In genomic region chr4:124980276-124980752, GRCh38 we compare ENCODE assay signal across 18 cellular contexts.
A peak's percentile ranks its signal among the peaks of the same experiment; 100 is the strongest.
DNase-seq lines count a peak whose midpoint lies in the region; FAIRE-seq and TF ChIP-seq lines count a peak whose summit lies in the region.
"Had no signal": no experiment of that assay in that cellular context is flagged by ENCODE, and none has a peak within 500 bp of the region (broad histone marks: within the 10 kb centered on the region; RNA-seq: fewer than 3 reads in every experiment).

No MANE protein-coding gene starts in this region.

- H3K4me2 ChIP-seq in astrocyte (ENCODE audit: low read length): peak overlapping the region; percentile 26

- H3K36me3 ChIP-seq in astrocyte (ENCODE audit: insufficient read depth, low read length): no peaks in the 10 kb centered on the region
- H3K36me3 ChIP-seq: pancreas, WERI-Rb-1 had no signal

- H3K4me1 Mint-ChIP-seq in astrocyte (ENCODE audit: low read depth, unreplicated experiment): peaks cover 5% of the 10 kb centered on the region
- H3K4me1 Mint-ChIP-seq: activated naive CD8-positive, alpha-beta T cell treated with anti-CD3 and anti-CD28 coated beads, Interleukin-2, amount 10 ng/mL, durations not matched to agents 7 days and 5 days; central memory CD8-positive, alpha-beta T cell had no signal

- TF ChIP-seq CTCF in astrocyte (IDR thresholded peaks at IDR 0.05; ENCODE audit: insufficient read depth, low read depth, low read length): no peak

- H2AFZ ChIP-seq in astrocyte (ENCODE audit: low read depth, low read length): peak overlapping the region; percentile 54

- FAIRE-seq in HTR-8/SVneo (lab: Jason Lieb, UNC) (no peak), astrocyte (lab: Jason Lieb, UNC) (peak; percentile 13)
- FAIRE-seq: GM12878, pancreas had no signal

- no peaks in the 10 kb centered on the region for H3K9me3 ChIP-seq in astrocyte (ENCODE audit: insufficient read depth, low read depth, low read length)
- H3K9me3 ChIP-seq: pancreas had no signal

- DNase-seq in Daoy (ENCODE audit: low read depth): peak; percentile 14
- DNase-seq in HTR-8/SVneo (ENCODE audit: insufficient read length, low spot score): peak; percentile 6
- DNase-seq in astrocyte (ENCODE audit: low read depth): peak; percentile 90
- peak; percentile 67 for DNase-seq in iris pigment epithelial cell (ENCODE audit: low read depth)
- DNase-seq in activated CD4-positive, alpha-beta T cell treated with anti-CD3 and anti-CD28 coated beads, Interleukin-2, amount 50 U/mL, for 1 hour: no peak
- DNase-seq in COR-L47 (lab: John Stamatoyannopoulos, UW): no peak
- DNase-seq in NCI-H748 (lab: John Stamatoyannopoulos, UW; ENCODE audit: unreplicated experiment): no peak
- no peak for DNase-seq in DMS114 treated with DMSO at 0.1 percent for 48 hours (lab: John Stamatoyannopoulos, UW; ENCODE audit: unreplicated experiment)
- DNase-seq: activated CD8-positive, alpha-beta memory T cell treated with anti-CD3 and anti-CD28 coated beads for 24 hours; activated naive CD8-positive, alpha-beta T cell treated with anti-CD3 and anti-CD28 coated beads, Interleukin-2, amount 10 ng/mL, durations not matched to agents 7 days and 5 days; effector CD8-positive, alpha-beta T cell; foreskin melanocyte; NCI-H1048; pancreas; stimulated activated CD4-positive, alpha-beta T cell treated with anti-CD3 and anti-CD28 coated beads, Interleukin-2, amount 100 ng/mL, for 48 hours; WERI-Rb-1 had no signal

- no peak overlapping the region for H3K4me3 Mint-ChIP-seq in astrocyte (ENCODE audit: unreplicated experiment)
- H3K4me3 Mint-ChIP-seq: activated naive CD8-positive, alpha-beta T cell treated with anti-CD3 and anti-CD28 coated beads, Interleukin-2, amount 10 ng/mL, durations not matched to agents 7 days and 5 days; central memory CD8-positive, alpha-beta T cell had no signal

- peak overlapping the region; percentile 68 for H3K27ac ChIP-seq in astrocyte (ENCODE audit: low read depth, low read length)
- H3K27ac ChIP-seq: pancreas, WERI-Rb-1 had no signal

- H3K9me3 Mint-ChIP-seq in astrocyte (ENCODE audit: unreplicated experiment): no peaks in the 10 kb centered on the region
- H3K9me3 Mint-ChIP-seq: activated naive CD8-positive, alpha-beta T cell treated with anti-CD3 and anti-CD28 coated beads, Interleukin-2, amount 10 ng/mL, durations not matched to agents 7 days and 5 days had no signal

- H3K79me2 ChIP-seq in astrocyte (ENCODE audit: insufficient read depth, low read length): no peaks in the 10 kb centered on the region

- H4K20me1 ChIP-seq in astrocyte (ENCODE audit: insufficient read depth, low read length): no peaks in the 10 kb centered on the region

- H3K9ac ChIP-seq in astrocyte (ENCODE audit: low read length): no peak overlapping the region

- H3K4me1 ChIP-seq in astrocyte (ENCODE audit: insufficient read depth, low read length): peaks cover 4% of the 10 kb centered on the region
- H3K4me1 ChIP-seq: pancreas had no signal

- no peak overlapping the region for H3K4me3 ChIP-seq in astrocyte (ENCODE audit: insufficient read depth, low read depth, low read length)
- H3K4me3 ChIP-seq: GM12878, pancreas had no signal

- H3K27me3 ChIP-seq in astrocyte (ENCODE audit: insufficient read depth, low read length): no peaks in the 10 kb centered on the region
- H3K27me3 ChIP-seq: pancreas had no signal

- no peaks in the 10 kb centered on the region for H3K27me3 Mint-ChIP-seq in astrocyte (ENCODE audit: low read depth, unreplicated experiment)
- H3K27me3 Mint-ChIP-seq: activated naive CD8-positive, alpha-beta T cell treated with anti-CD3 and anti-CD28 coated beads, Interleukin-2, amount 10 ng/mL, durations not matched to agents 7 days and 5 days; central memory CD8-positive, alpha-beta T cell had no signal

- no peak overlapping the region for H3K27ac Mint-ChIP-seq in astrocyte (ENCODE audit: unreplicated experiment)
- H3K27ac Mint-ChIP-seq: activated naive CD8-positive, alpha-beta T cell treated with anti-CD3 and anti-CD28 coated beads, Interleukin-2, amount 10 ng/mL, durations not matched to agents 7 days and 5 days had no signal

- H3K36me3 Mint-ChIP-seq in astrocyte (ENCODE audit: low read depth, unreplicated experiment): no peaks in the 10 kb centered on the region
- H3K36me3 Mint-ChIP-seq: activated naive CD8-positive, alpha-beta T cell treated with anti-CD3 and anti-CD28 coated beads, Interleukin-2, amount 10 ng/mL, durations not matched to agents 7 days and 5 days had no signal

Comparison
In these comparisons a context has a peak if more than half of its experiments do, and no peak if none do; other contexts are left out.
1. DNase-seq: peak in Daoy (single experiment), HTR-8/SVneo (single experiment), astrocyte (single experiment) and iris pigment epithelial cell (single experiment); none in activated CD4-positive, alpha-beta T cell treated with anti-CD3 and anti-CD28 coated beads, Interleukin-2, amount 50 U/mL, for 1 hour (single experiment), COR-L47 (single experiment), NCI-H748 (single experiment) and DMS114 treated with DMSO at 0.1 percent for 48 hours (single experiment).